ENCODE assay signal across 8 cellular contexts in the genomic region with DNA sequence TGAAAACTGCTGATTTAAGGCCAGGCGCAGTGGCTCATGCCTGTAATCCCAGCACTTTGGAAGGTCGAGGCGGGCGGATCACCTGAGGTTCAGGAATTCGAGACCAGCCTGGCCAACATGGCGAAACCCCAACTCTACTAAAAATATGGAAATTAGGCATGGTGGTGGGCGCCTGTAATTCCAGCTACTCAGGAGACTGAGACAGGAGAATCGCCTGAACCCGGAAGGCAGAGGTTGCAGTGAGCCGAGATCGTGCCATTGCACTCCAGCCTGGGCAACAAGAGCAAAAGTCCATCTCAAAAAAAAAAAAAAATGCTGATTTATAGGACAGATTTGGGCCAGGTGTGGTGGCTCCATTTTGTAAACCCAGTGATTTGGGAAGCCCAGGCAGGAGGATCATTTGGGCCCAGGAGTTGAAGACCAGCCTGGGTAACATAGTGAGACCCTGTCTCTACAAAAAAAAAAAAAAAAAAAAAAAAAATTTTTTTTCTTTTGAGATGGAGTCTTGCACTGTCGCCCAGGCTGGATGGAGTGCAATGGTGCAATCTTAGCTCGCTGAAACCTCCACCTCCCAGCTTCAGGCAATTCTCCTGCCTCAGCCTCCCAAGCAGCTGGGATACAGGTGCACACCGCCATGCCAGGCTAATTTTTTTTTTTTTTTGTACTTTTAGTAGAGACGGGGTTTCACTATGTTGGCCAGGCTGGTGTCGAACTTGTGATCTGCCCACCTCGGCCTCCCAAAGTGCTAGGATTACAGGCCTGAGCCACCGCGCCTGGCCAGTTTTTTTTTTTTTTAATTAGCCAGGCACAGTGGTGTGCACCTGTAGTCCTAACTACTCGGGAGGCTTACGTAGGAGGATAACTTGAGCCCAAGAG. TPM values are rescaled to one million over a fixed set of nuclear protein-coding genes. Genes with fewer than 3 reads are reported as not detected.
DNase-seq lines count a peak whose midpoint lies in the region; ATAC-seq and TF ChIP-seq lines count a peak whose summit lies in the region.
"Not testable (repeated sequence)": the region's sequence is repeated elsewhere in the genome, so short reads cannot be mapped to it uniquely, and the experiment has no call there.

No MANE protein-coding gene starts in this region.

- H3K27me3 ChIP-seq in right lobe of liver; neuronal stem cell (ENCODE audit: control insufficient read depth in 3 of 3, insufficient read depth in 3 of 3, low read depth in 1 of 3, low read length in 3 of 3); thoracic aorta (replicated peaks; ENCODE audit: insufficient read depth): not testable (repeated sequence)

- peaks cover 12 to 24% of the 10 kb centered on the region in 2 donors for H3K36me3 Mint-ChIP-seq in CD14-positive monocyte
- H3K36me3 Mint-ChIP-seq in HFFc6 (ENCODE audit: low read depth); activated naive CD4-positive, alpha-beta T cell treated with anti-CD3 and anti-CD28 coated beads for 36 hours (ENCODE audit: low read depth): not testable (repeated sequence)
- peaks cover 18% of the 10 kb centered on the region for H3K36me3 Mint-ChIP-seq in endothelial cell (ENCODE audit: low read depth, unreplicated experiment)

- not testable (repeated sequence) for H3K9me3 Mint-ChIP-seq in CD14-positive monocyte; HFFc6; activated naive CD4-positive, alpha-beta T cell treated with anti-CD3 and anti-CD28 coated beads for 36 hours; endothelial cell (ENCODE audit: unreplicated experiment)

- not testable (repeated sequence) for H2AFZ ChIP-seq in neuronal stem cell (ENCODE audit: low read length)

- H3K36me3 ChIP-seq in right lobe of liver, thoracic aorta: not testable (repeated sequence)
- H3K36me3 ChIP-seq in neuronal stem cell (replicated peaks in 1 of 2; ENCODE audit: control insufficient read depth in 2 of 2, insufficient read depth in 2 of 2, low read length in 2 of 2): peaks cover 9 to 36% of the 10 kb centered on the region in 2 donors

- not testable (repeated sequence) for H4K8ac ChIP-seq in neuronal stem cell (ENCODE audit: low read depth, low read length)

- not testable (repeated sequence) for H3K4ac ChIP-seq in neuronal stem cell (ENCODE audit: low read length)

- H3K23ac ChIP-seq in neuronal stem cell (ENCODE audit: low read depth, low read length, poor library complexity): not testable (repeated sequence)

- CTCF ChIA-PET in activated naive CD4-positive, alpha-beta T cell treated with anti-CD3 and anti-CD28 coated beads for 36 hours (lab: Charles Lee): interaction anchor here (0.6 to 1.4 kb wide), 4 partner anchors 10 to 352 kb away, joined by 3 to 5 read pairs (median 3); no protein-coding TSS in a partner anchor

- not testable (repeated sequence) for H3K9me3 ChIP-seq in right lobe of liver; neuronal stem cell (replicated peaks in 1 of 2; ENCODE audit: control insufficient read depth in 2 of 2, insufficient read depth in 1 of 2, low read depth in 1 of 2, low read length in 2 of 2); thoracic aorta

- H3K18ac ChIP-seq in neuronal stem cell (ENCODE audit: low read length): not testable (repeated sequence)

- TF ChIP-seq POLR2A in right lobe of liver (IDR thresholded peaks at IDR 0.05): not testable (repeated sequence)

- H2BK15ac ChIP-seq in neuronal stem cell (ENCODE audit: low read length): not testable (repeated sequence)

- not testable (repeated sequence) for H3K4me3 ChIP-seq in right lobe of liver; neuronal stem cell (ENCODE audit: low read length in 2 of 2)
- H3K4me3 ChIP-seq in thoracic aorta: peak overlapping the region; percentile 26

- not testable (repeated sequence) for ATAC-seq in SK-N-SH treated with all-trans-retinoic acid at 6 μM for 48 hours; thoracic aorta (ENCODE audit: insufficient number of reproducible peaks, low FRiP score, low read depth)
- peak in 3 of 4 donors; percentile 16 to 42 (median 28) for ATAC-seq in right lobe of liver

- H2BK12ac ChIP-seq in neuronal stem cell (ENCODE audit: low read length): not testable (repeated sequence)

- H3K27me3 Mint-ChIP-seq in CD14-positive monocyte (ENCODE audit: low read depth in 3 of 3): peaks cover 2 to 15% (median 5%) of the 10 kb centered on the region in 3 donors
- H3K27me3 Mint-ChIP-seq in HFFc6 (ENCODE audit: insufficient read depth): peaks cover 15% of the 10 kb centered on the region
- not testable (repeated sequence) for H3K27me3 Mint-ChIP-seq in activated naive CD4-positive, alpha-beta T cell treated with anti-CD3 and anti-CD28 coated beads for 36 hours (ENCODE audit: low read depth); endothelial cell (ENCODE audit: unreplicated experiment)

- H3K9ac ChIP-seq in neuronal stem cell (ENCODE audit: low read depth, low read length, poor library complexity): not testable (repeated sequence)

- not testable (repeated sequence) for H3K79me1 ChIP-seq in neuronal stem cell (ENCODE audit: low read depth, low read length)

- 61% methylated on average over 21 of the region's 21 CpGs for WGBS in right lobe of liver (ENCODE audit: insufficient coverage, low coverage, low lambda C conversion rate, missing lambda C conversion rate)
- WGBS in neuronal stem cell (ENCODE audit: extremely low coverage in 2 of 2, insufficient read length in 2 of 2, insufficient replicate concordance in 1 of 2), 2 donors: no CpG with 5 or more reads among the region's 21 CpGs

- H3K4me1 ChIP-seq in right lobe of liver (peaks cover 0 to 16% (median 2%) of the 10 kb centered on the region in 4 donors), neuronal stem cell (ENCODE audit: control insufficient read depth in 2 of 2, insufficient read depth in 1 of 2, low read depth in 1 of 2, low read length in 2 of 2) (peaks cover 20% of the 10 kb centered on the region in 2 donors), thoracic aorta (ENCODE audit: control insufficient read depth in 1 of 2, low read depth in 2 of 2) (peaks cover 22 to 52% of the 10 kb centered on the region in 2 donors)

- H2BK5ac ChIP-seq in neuronal stem cell (ENCODE audit: low read length): not testable (repeated sequence)

- H3K4me1 Mint-ChIP-seq in CD14-positive monocyte (peaks cover 40% of the 10 kb centered on the region), HFFc6 (ENCODE audit: low read depth) (peaks cover 65% of the 10 kb centered on the region), endothelial cell (ENCODE audit: unreplicated experiment) (peaks cover 28% of the 10 kb centered on the region)
- H3K4me1 Mint-ChIP-seq in activated naive CD4-positive, alpha-beta T cell treated with anti-CD3 and anti-CD28 coated beads for 36 hours (ENCODE audit: low read depth): not testable (repeated sequence)

- not testable (repeated sequence) for H2AK5ac ChIP-seq in neuronal stem cell (ENCODE audit: low read depth, low read length)

- not testable (repeated sequence) for H3K4me2 ChIP-seq in neuronal stem cell (ENCODE audit: insufficient read depth, low read length, poor library complexity, severe bottlenecking)

- H2BK120ac ChIP-seq in neuronal stem cell (ENCODE audit: low read depth, low read length): not testable (repeated sequence)

- intact Hi-C loops in CD14-positive monocyte (cut with micrococcal nuclease): loop anchor here (10.0 kb wide), 2 partner anchors 51 to 401 kb away; partner anchors contain the start of gene KHDRBS1 (in 2 of the 2)
- intact Hi-C loops in activated naive CD4-positive, alpha-beta T cell treated with anti-CD3 and anti-CD28 coated beads for 36 hours (cut with micrococcal nuclease); right lobe of liver (cut with DNase I): not testable (repeated sequence)

- not testable (repeated sequence) for H3K14ac ChIP-seq in neuronal stem cell (ENCODE audit: low read length)

- not testable (repeated sequence) for H3K4me3 Mint-ChIP-seq in CD14-positive monocyte; activated naive CD4-positive, alpha-beta T cell treated with anti-CD3 and anti-CD28 coated beads for 36 hours; endothelial cell (ENCODE audit: unreplicated experiment)
- peak overlapping the region; percentile 24; the same call in 1 of the 2 replicates for H3K4me3 Mint-ChIP-seq in HFFc6

- H4K91ac ChIP-seq in neuronal stem cell (ENCODE audit: low read depth, low read length, poor library complexity): not testable (repeated sequence)

- H3K27ac ChIP-seq in right lobe of liver: peak overlapping the region in 1 of 3 donors; percentile 9
- peak overlapping the region; percentile 35 for H3K27ac ChIP-seq in neuronal stem cell (replicated peaks; ENCODE audit: low read length)
- peak overlapping the region; percentile 25 to 68 for H3K27ac ChIP-seq in thoracic aorta

- not testable (repeated sequence) for DNase-seq in CD14-positive monocyte (ENCODE audit: low spot score); HFFc6; activated naive CD4-positive, alpha-beta T cell treated with anti-CD3 and anti-CD28 coated beads for 36 hours; endothelial cell (ENCODE audit: low spot score); right lobe of liver; neuronal stem cell (ENCODE audit: low spot score); thoracic aorta (ENCODE audit: low spot score)

- H3K27ac Mint-ChIP-seq in CD14-positive monocyte (peak overlapping the region; percentile 66 to 93 (median 86)), HFFc6 (0 out of 2 replicates have a peak overlapping the region, but pooled peaks have one; percentile 64), endothelial cell (ENCODE audit: unreplicated experiment) (peak overlapping the region; percentile 24)
- H3K27ac Mint-ChIP-seq in activated naive CD4-positive, alpha-beta T cell treated with anti-CD3 and anti-CD28 coated beads for 36 hours: peak overlapping the region; percentile 30

- not testable (repeated sequence) for TF ChIP-seq CTCF in CD14-positive monocyte (IDR thresholded peaks at IDR 0.05); HFFc6 (IDR thresholded peaks at IDR 0.05); endothelial cell (IDR thresholded peaks at IDR 0.05; ENCODE audit: unreplicated experiment); right lobe of liver (IDR thresholded peaks at IDR 0.05); thoracic aorta (IDR thresholded peaks at IDR 0.05)

RNA-seq across cellular contexts. Expression of gene TMEM39B, which starts 6.9 kb away (rescaled TPM):
- 1 to 10 TPM; 3.3 to 3.4 TPM for polyA plus RNA-seq in CD14-positive monocyte
- total RNA-seq in HFFc6 (2021; fragmentation: NEBNext Ultra II Directional; extraction: Animal tissue kit (Norgen Biotek cat#: 25700)): 10 to 100 TPM; 17.6 to 23.2 (median 20.8) TPM
- 10 to 100 TPM; 17.2 to 17.6 TPM for total RNA-seq in activated naive CD4-positive, alpha-beta T cell treated with anti-CD3 and anti-CD28 coated beads for 36 hours
- total RNA-seq in endothelial cell (ENCODE audit: unreplicated experiment) (26.9 TPM), right lobe of liver (10 to 100 TPM in 1 of 6 experiments, 1 to 10 TPM in 5; 4.0 to 10.3 (median 6.3) TPM), thoracic aorta (1 to 10 TPM; 5.1 to 5.8 TPM)
- polyA plus RNA-seq in neuronal stem cell (2013, experiment 1 of 2): 17.3 TPM
- polyA plus RNA-seq in neuronal stem cell (2013, experiment 2 of 2): 17.7 TPM

RNA-seq across cellular contexts. Expression of gene KPNA6, which starts 42.0 kb away (rescaled TPM):
- polyA plus RNA-seq in CD14-positive monocyte: 10 to 100 TPM; 20.2 to 26.7 TPM
- 100 to 1,000 TPM; 116 to 132 (median 122) TPM for total RNA-seq in HFFc6 (2021; fragmentation: NEBNext Ultra II Directional; extraction: Animal tissue kit (Norgen Biotek cat#: 25700))
- 10 to 100 TPM; 74.5 to 75.0 TPM for total RNA-seq in activated naive CD4-positive, alpha-beta T cell treated with anti-CD3 and anti-CD28 coated beads for 36 hours
- total RNA-seq in endothelial cell (ENCODE audit: unreplicated experiment): 95.3 TPM
- total RNA-seq in right lobe of liver: 10 to 100 TPM; 23.4 to 44.6 (median 34.0) TPM
- polyA plus RNA-seq in neuronal stem cell (2013, experiment 1 of 2): 24.0 TPM
- 24.9 TPM for polyA plus RNA-seq in neuronal stem cell (2013, experiment 2 of 2)
- 10 to 100 TPM; 30.6 to 53.3 TPM for total RNA-seq in thoracic aorta

RNA-seq across cellular contexts. Expression of gene KHDRBS1, which starts 52.2 kb away (rescaled TPM):
- 10 to 100 TPM; 51.6 to 65.6 TPM for polyA plus RNA-seq in CD14-positive monocyte
- total RNA-seq in HFFc6 (2021; fragmentation: NEBNext Ultra II Directional; extraction: Animal tissue kit (Norgen Biotek cat#: 25700)): 100 to 1,000 TPM; 119 to 160 (median 148) TPM
- 100 to 1,000 TPM; 189 to 198 TPM for total RNA-seq in activated naive CD4-positive, alpha-beta T cell treated with anti-CD3 and anti-CD28 coated beads for 36 hours
- total RNA-seq in endothelial cell (ENCODE audit: unreplicated experiment) (203 TPM), right lobe of liver (10 to 100 TPM; 22.8 to 38.2 (median 34.0) TPM), thoracic aorta (10 to 100 TPM; 45.5 to 82.6 TPM)
- polyA plus RNA-seq in neuronal stem cell (2013, experiment 1 of 2): 280 TPM
- 296 TPM for polyA plus RNA-seq in neuronal stem cell (2013, experiment 2 of 2)

Comparison
In these comparisons a context has a peak if more than half of its experiments do, and no peak if none do; other contexts are left out.
1. H3K27ac Mint-ChIP-seq: peak in every context shown above with its lines; median percentile 86 in CD14-positive monocyte; 64 in HFFc6; 30 in activated naive CD4-positive, alpha-beta T cell treated with anti-CD3 and anti-CD28 coated beads for 36 hours; 24 in endothelial cell.